Comparison of ENCODE assay signal across 8 cellular contexts in the genomic region with DNA sequence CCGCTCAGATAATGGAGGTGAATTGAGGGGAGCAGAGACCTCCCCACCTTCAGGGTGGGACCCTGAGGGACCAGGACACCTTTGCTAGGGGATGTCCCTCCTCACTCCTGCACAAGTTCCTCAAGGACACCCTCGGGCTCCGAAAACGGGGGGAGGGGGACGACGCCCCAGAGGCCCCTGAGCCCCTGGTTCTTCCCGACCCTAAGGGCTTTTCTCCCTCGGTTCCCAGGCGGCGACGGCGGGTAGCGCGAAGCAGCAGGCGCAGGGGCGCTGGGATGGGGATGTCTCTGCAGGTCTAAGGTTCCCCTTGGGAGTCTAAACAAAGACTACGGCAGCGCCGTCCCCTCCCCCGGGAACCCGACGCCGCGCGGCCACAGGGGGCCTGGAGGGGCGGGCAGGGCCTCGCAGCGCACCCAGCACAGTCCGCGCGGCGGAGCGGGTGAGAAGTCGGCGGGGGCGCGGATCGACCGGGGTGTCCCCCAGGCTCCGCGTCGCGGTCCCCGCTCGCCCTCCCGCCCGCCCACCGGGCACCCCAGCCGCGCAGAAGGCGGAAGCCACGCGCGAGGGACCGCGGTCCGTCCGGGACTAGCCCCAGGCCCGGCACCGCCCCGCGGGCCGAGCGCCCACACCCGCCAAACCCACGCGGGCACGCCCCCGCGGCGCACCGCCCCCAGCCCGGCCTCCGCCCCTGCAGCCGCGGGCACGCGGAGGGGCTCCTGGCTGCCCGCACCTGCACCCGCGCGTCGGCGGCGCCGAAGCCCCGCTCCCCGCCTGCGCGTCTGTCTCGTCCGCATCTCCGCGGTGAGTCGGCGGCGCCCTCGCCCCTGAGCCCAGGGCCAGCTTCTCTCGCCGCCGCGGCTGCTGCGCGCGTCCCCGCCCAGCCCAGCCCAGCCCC. TPM values are rescaled to one million over a fixed set of nuclear protein-coding genes. Genes with fewer than 3 reads are reported as not detected.
A peak's percentile ranks its signal among the peaks of the same experiment; 100 is the strongest.
DNase-seq lines count a peak whose midpoint lies in the region; ATAC-seq, FAIRE-seq and TF ChIP-seq lines count a peak whose summit lies in the region.

No MANE protein-coding gene starts in this region.

- H3K4me3 ChIP-seq in CD8-positive, alpha-beta memory T cell (ENCODE audit: low read length) = no peak overlapping the region

- H3K27ac ChIP-seq in CD8-positive, alpha-beta memory T cell (ENCODE audit: low read depth, low read length) = no peak overlapping the region

- H3K27me3 ChIP-seq in CD8-positive, alpha-beta memory T cell (ENCODE audit: insufficient read depth, low read length, poor library complexity, severe bottlenecking) = peaks cover 23% of the 10 kb centered on the region

- no peaks in the 10 kb centered on the region for H3K9me3 Mint-ChIP-seq in CD8-positive, alpha-beta memory T cell
- H3K9me3 Mint-ChIP-seq in IgD-negative memory B cell (no peaks in the 10 kb centered on the region), natural killer cell (no peaks in the 10 kb centered on the region)
- no peaks in the 10 kb centered on the region for H3K9me3 Mint-ChIP-seq in dendritic cell treated with granulocyte-macrophage colony-stimulating factor and Interleukin-4, amounts not matched to agents 40 ng/mL and 50 ng/mL, for 4 days

- no peak for FAIRE-seq in H54 (lab: Jason Lieb, UNC)

- peak; percentile 27 to 68 (median 59) for ATAC-seq in natural killer cell
- ATAC-seq in sciatic nerve = no peak

- TF ChIP-seq CTCF in natural killer cell (IDR thresholded peaks at IDR 0.05) = no peak

- no peaks in the 10 kb centered on the region for H3K4me1 ChIP-seq in CD8-positive, alpha-beta memory T cell (ENCODE audit: insufficient read depth, low read length)

- H3K36me3 Mint-ChIP-seq in CD8-positive, alpha-beta memory T cell = no peaks in the 10 kb centered on the region
- H3K36me3 Mint-ChIP-seq in IgD-negative memory B cell (no peaks in the 10 kb centered on the region), natural killer cell (no peaks in the 10 kb centered on the region)
- H3K36me3 Mint-ChIP-seq in dendritic cell treated with granulocyte-macrophage colony-stimulating factor and Interleukin-4, amounts not matched to agents 40 ng/mL and 50 ng/mL, for 4 days (ENCODE audit: low read depth) = no peaks in the 10 kb centered on the region

- DNase-seq in CD8-positive, alpha-beta memory T cell = no peak
- DNase-seq in natural killer cell (peak; percentile 21), activated gamma-delta T cell treated with Interleukin-2 at 50 U/mL for 16 hours (no peak), H54 (ENCODE audit: insufficient read length, low spot score) (no peak), sciatic nerve (ENCODE audit: low spot score) (no peak)
- no peak for DNase-seq in activated CD4-positive, CD25-positive, alpha-beta regulatory T cell (lab: John Stamatoyannopoulos, UW)

- peaks cover 46 to 60% of the 10 kb centered on the region in 2 donors for H3K27me3 Mint-ChIP-seq in CD8-positive, alpha-beta memory T cell
- peaks cover 35% of the 10 kb centered on the region for H3K27me3 Mint-ChIP-seq in IgD-negative memory B cell
- H3K27me3 Mint-ChIP-seq in dendritic cell treated with granulocyte-macrophage colony-stimulating factor and Interleukin-4, amounts not matched to agents 40 ng/mL and 50 ng/mL, for 4 days = peaks cover 85% of the 10 kb centered on the region
- H3K27me3 Mint-ChIP-seq in natural killer cell (ENCODE audit: low read depth in 2 of 2) = peaks cover 35 to 41% of the 10 kb centered on the region in 2 donors

- no peaks in the 10 kb centered on the region for H3K36me3 ChIP-seq in CD8-positive, alpha-beta memory T cell (ENCODE audit: insufficient read depth, low read length)

- POLR2A ChIA-PET in CD8-positive, alpha-beta memory T cell (lab: Charles Lee) = no interaction called here

- TF ChIP-seq POLR2A in H54 (IDR thresholded peaks at IDR 0.05; ENCODE audit: low read depth, low read length) = no peak

- H3K4me3 Mint-ChIP-seq in CD8-positive, alpha-beta memory T cell = peak overlapping the region in 4 of 7 donors; percentile 23 to 91 (median 59)
- H3K4me3 Mint-ChIP-seq in IgD-negative memory B cell (peak overlapping the region; percentile 45 to 75 (median 69)), natural killer cell (peak overlapping the region; percentile 69)
- H3K4me3 Mint-ChIP-seq in dendritic cell treated with granulocyte-macrophage colony-stimulating factor and Interleukin-4, amounts not matched to agents 40 ng/mL and 50 ng/mL, for 4 days = peak overlapping the region; percentile 38

- intact Hi-C loops in dendritic cell treated with granulocyte-macrophage colony-stimulating factor and Interleukin-4, amounts not matched to agents 40 ng/mL and 50 ng/mL, for 4 days (cut with micrococcal nuclease) = no loop called here
- intact Hi-C loops in natural killer cell (cut with micrococcal nuclease) (no loop called here), sciatic nerve (cut with DNase I) (loop anchor here (5.0 kb wide), 1 partner anchor 1709 kb away; no protein-coding TSS in a partner anchor)

- H3K4me1 Mint-ChIP-seq in CD8-positive, alpha-beta memory T cell = peaks cover 8 to 9% (median 8%) of the 10 kb centered on the region in 3 donors
- peaks cover 0 to 6% (median 2%) of the 10 kb centered on the region in 3 donors for H3K4me1 Mint-ChIP-seq in IgD-negative memory B cell
- peaks cover 8% of the 10 kb centered on the region for H3K4me1 Mint-ChIP-seq in dendritic cell treated with granulocyte-macrophage colony-stimulating factor and Interleukin-4, amounts not matched to agents 40 ng/mL and 50 ng/mL, for 4 days (ENCODE audit: low read depth)
- peaks cover 9 to 10% of the 10 kb centered on the region in 2 donors for H3K4me1 Mint-ChIP-seq in natural killer cell

- no peak overlapping the region for H3K27ac Mint-ChIP-seq in CD8-positive, alpha-beta memory T cell
- H3K27ac Mint-ChIP-seq in IgD-negative memory B cell = no peak overlapping the region
- H3K27ac Mint-ChIP-seq in dendritic cell treated with granulocyte-macrophage colony-stimulating factor and Interleukin-4, amounts not matched to agents 40 ng/mL and 50 ng/mL, for 4 days = no peak overlapping the region
- H3K27ac Mint-ChIP-seq in natural killer cell = no peak overlapping the region

- CTCF ChIA-PET in CD8-positive, alpha-beta memory T cell (lab: Charles Lee) = no interaction called here

- H3K9me3 ChIP-seq in CD8-positive, alpha-beta memory T cell (ENCODE audit: low read length) = no peaks in the 10 kb centered on the region

RNA-seq across cellular contexts. Expression of a gene that starts 36.7 kb away (rescaled TPM):
- 1 to 10 TPM; 1.6 to 2.4 TPM for total RNA-seq in CD8-positive, alpha-beta memory T cell
- polyA plus RNA-seq in CD8-positive, alpha-beta memory T cell = 0.63 TPM
- polyA plus RNA-seq in IgD-negative memory B cell = 0.81 TPM
- total RNA-seq in natural killer cell (not detected), sciatic nerve (7.4 TPM)

RNA-seq across cellular contexts. Expression of a gene that starts 52.1 kb away (rescaled TPM):
- 10 to 100 TPM; 23.8 to 24.9 TPM for total RNA-seq in CD8-positive, alpha-beta memory T cell
- polyA plus RNA-seq in CD8-positive, alpha-beta memory T cell = 10.5 TPM
- polyA plus RNA-seq in IgD-negative memory B cell = 12.4 TPM
- total RNA-seq in natural killer cell = 10 to 100 TPM; 20.3 to 34.5 (median 21.3) TPM
- 18.2 TPM for total RNA-seq in sciatic nerve
